Comparison of ENCODE assay signal across 16 cellular contexts in genomic region chr10:73017955-73018480, GRCh38.
DNase-seq lines count a peak whose midpoint lies in the region; ATAC-seq and TF ChIP-seq lines count a peak whose summit lies in the region.
"Had no signal": no experiment of that assay in that cellular context is flagged by ENCODE, and none has a peak within 500 bp of the region (broad histone marks: within the 10 kb centered on the region; RNA-seq: fewer than 3 reads in every experiment).

No MANE protein-coding gene starts in this region.

- H3K4me3 Mint-ChIP-seq in WTC11: no peak overlapping the region
- H3K4me3 Mint-ChIP-seq in activated CD4-positive, alpha-beta T cell treated with anti-CD3 and anti-CD28 coated beads, Interleukin-2, amount 10 ng/mL, durations not matched to agents 24 days and 14 days: no peak overlapping the region
- no peak overlapping the region for H3K4me3 Mint-ChIP-seq in activated T-helper 2 cell treated with anti-CD3 and anti-CD28 coated beads, Interferon-gamma antibody, Interleukin-2, Interleukin-4, amounts not matched to agents 10 μg/mL and 5 μg/mL and 100 μg/mL, durations not matched to agents 14 hours and 24 hours and 36 hours (ENCODE audit: low read depth)
- H3K4me3 Mint-ChIP-seq: activated naive CD4-positive, alpha-beta T cell treated with anti-CD3 and anti-CD28 coated beads, Interleukin-2, amount 50 U/mL, for 24 hours; naive B cell had no signal

- WGBS in heart right ventricle, 2 donors: 62 to 66% methylated on average over 2 of the region's 2 CpGs

- no peak overlapping the region for H3K27ac Mint-ChIP-seq in WTC11
- H3K27ac Mint-ChIP-seq in activated CD4-positive, alpha-beta T cell treated with anti-CD3 and anti-CD28 coated beads, Interleukin-2, amount 10 ng/mL, durations not matched to agents 24 days and 14 days: no peak overlapping the region
- H3K27ac Mint-ChIP-seq in activated T-helper 2 cell treated with anti-CD3 and anti-CD28 coated beads, Interferon-gamma antibody, Interleukin-2, Interleukin-4, amounts not matched to agents 10 μg/mL and 5 μg/mL and 100 μg/mL, durations not matched to agents 14 hours and 24 hours and 36 hours: no peak overlapping the region
- H3K27ac Mint-ChIP-seq: activated naive CD4-positive, alpha-beta T cell treated with anti-CD3 and anti-CD28 coated beads, Interleukin-2, amount 50 U/mL, for 24 hours had no signal

- POLR2A ChIA-PET in WTC11 (lab: Charles Lee): no interaction called here

- peak overlapping the region; percentile 41 for H3K4me2 ChIP-seq in BLaER1
- H3K4me2 ChIP-seq in osteoblast (ENCODE audit: insufficient read depth, low read length): no peak overlapping the region

- peaks cover 30% of the 10 kb centered on the region for H3K4me1 ChIP-seq in BLaER1
- H3K4me1 ChIP-seq in heart right ventricle: peaks cover 7 to 46% (median 38%) of the 10 kb centered on the region in 9 donors
- no peaks in the 10 kb centered on the region for H3K4me1 ChIP-seq in osteoblast (ENCODE audit: insufficient read depth, low read length)

- H3K36me3 Mint-ChIP-seq in WTC11: peaks cover 52% of the 10 kb centered on the region
- H3K36me3 Mint-ChIP-seq in activated CD4-positive, alpha-beta T cell treated with anti-CD3 and anti-CD28 coated beads, Interleukin-2, amount 10 ng/mL, durations not matched to agents 24 days and 14 days (ENCODE audit: low read depth): peaks cover 65% of the 10 kb centered on the region
- H3K36me3 Mint-ChIP-seq in activated T-helper 2 cell treated with anti-CD3 and anti-CD28 coated beads, Interferon-gamma antibody, Interleukin-2, Interleukin-4, amounts not matched to agents 10 μg/mL and 5 μg/mL and 100 μg/mL, durations not matched to agents 14 hours and 24 hours and 36 hours (ENCODE audit: low read depth): peaks cover 72% of the 10 kb centered on the region

- H3K27me3 Mint-ChIP-seq in WTC11 (ENCODE audit: low read depth): no peaks in the 10 kb centered on the region
- no peaks in the 10 kb centered on the region for H3K27me3 Mint-ChIP-seq in activated CD4-positive, alpha-beta T cell treated with anti-CD3 and anti-CD28 coated beads, Interleukin-2, amount 10 ng/mL, durations not matched to agents 24 days and 14 days
- no peaks in the 10 kb centered on the region for H3K27me3 Mint-ChIP-seq in activated T-helper 2 cell treated with anti-CD3 and anti-CD28 coated beads, Interferon-gamma antibody, Interleukin-2, Interleukin-4, amounts not matched to agents 10 μg/mL and 5 μg/mL and 100 μg/mL, durations not matched to agents 14 hours and 24 hours and 36 hours (ENCODE audit: low read depth)
- H3K27me3 Mint-ChIP-seq: activated naive CD4-positive, alpha-beta T cell treated with anti-CD3 and anti-CD28 coated beads, Interleukin-2, amount 50 U/mL, for 24 hours; naive B cell had no signal

- H3K4me1 Mint-ChIP-seq in WTC11: peaks cover 12% of the 10 kb centered on the region
- H3K4me1 Mint-ChIP-seq in activated CD4-positive, alpha-beta T cell treated with anti-CD3 and anti-CD28 coated beads, Interleukin-2, amount 10 ng/mL, durations not matched to agents 24 days and 14 days: peaks cover 25% of the 10 kb centered on the region
- H3K4me1 Mint-ChIP-seq in activated T-helper 2 cell treated with anti-CD3 and anti-CD28 coated beads, Interferon-gamma antibody, Interleukin-2, Interleukin-4, amounts not matched to agents 10 μg/mL and 5 μg/mL and 100 μg/mL, durations not matched to agents 14 hours and 24 hours and 36 hours (ENCODE audit: low read depth): peaks cover 28% of the 10 kb centered on the region

- no peak overlapping the region for H3K9ac ChIP-seq in BLaER1

- DNase-seq in WTC11 (ENCODE audit: low spot score) (no peak), heart right ventricle (peak; percentile 23 to 31), osteoblast (ENCODE audit: insufficient read length, low spot score, missing footprints) (peak; percentile 15), kidney tubule cell (ENCODE audit: low spot score) (no peak)
- DNase-seq in activated CD4-positive, alpha-beta T cell treated with anti-CD3 and anti-CD28 coated beads, Interleukin-2, amount 10 ng/mL, durations not matched to agents 24 days and 14 days: no peak
- no peak for DNase-seq in activated T-helper 2 cell treated with anti-CD3 and anti-CD28 coated beads, Interferon-gamma antibody, Interleukin-2, Interleukin-4, amounts not matched to agents 10 μg/mL and 5 μg/mL and 100 μg/mL, durations not matched to agents 14 hours and 24 hours and 36 hours (ENCODE audit: low spot score)
- DNase-seq: activated CD4-positive, CD25-positive, alpha-beta regulatory T cell treated with anti-CD3 and anti-CD28 coated beads, Interleukin-2, amount 50 U/mL, for 72 hours; central memory CD4-positive, alpha-beta T cell; MG63; naive B cell; NCI-H2081 treated with DMSO at 0.1 percent for 48 hours; NCI-H774; stimulated activated CD4-positive, alpha-beta T cell treated with anti-CD3 and anti-CD28 coated beads, Interleukin-2, amount 100 ng/mL, for 24 hours had no signal

- H3K9me3 ChIP-seq in BLaER1: no peaks in the 10 kb centered on the region
- peaks cover 0 to 4% (median 0%) of the 10 kb centered on the region in 11 donors for H3K9me3 ChIP-seq in heart right ventricle
- H3K9me3 ChIP-seq in osteoblast (ENCODE audit: low read depth, low read length): no peaks in the 10 kb centered on the region
- H3K9me3 ChIP-seq: MG63 had no signal

- H3K9me3 Mint-ChIP-seq in WTC11: no peaks in the 10 kb centered on the region
- no peaks in the 10 kb centered on the region for H3K9me3 Mint-ChIP-seq in activated CD4-positive, alpha-beta T cell treated with anti-CD3 and anti-CD28 coated beads, Interleukin-2, amount 10 ng/mL, durations not matched to agents 24 days and 14 days
- H3K9me3 Mint-ChIP-seq in activated T-helper 2 cell treated with anti-CD3 and anti-CD28 coated beads, Interferon-gamma antibody, Interleukin-2, Interleukin-4, amounts not matched to agents 10 μg/mL and 5 μg/mL and 100 μg/mL, durations not matched to agents 14 hours and 24 hours and 36 hours: no peaks in the 10 kb centered on the region
- H3K9me3 Mint-ChIP-seq: activated naive CD4-positive, alpha-beta T cell treated with anti-CD3 and anti-CD28 coated beads, Interleukin-2, amount 50 U/mL, for 24 hours; naive B cell had no signal

- H3K4me3 ChIP-seq in BLaER1: no peak overlapping the region
- no peak overlapping the region for H3K4me3 ChIP-seq in heart right ventricle
- H3K4me3 ChIP-seq in osteoblast (ENCODE audit: insufficient read depth, low read length): no peak overlapping the region
- H3K4me3 ChIP-seq: MG63 had no signal

- H3K36me3 ChIP-seq in BLaER1 (peaks cover 87% of the 10 kb centered on the region), heart right ventricle (peaks cover 0 to 91% (median 21%) of the 10 kb centered on the region in 9 donors), osteoblast (ENCODE audit: insufficient read depth, low read length) (peaks cover 23% of the 10 kb centered on the region)

- H2AFZ ChIP-seq in osteoblast (ENCODE audit: low read length): no peak overlapping the region

- H3K27me3 ChIP-seq in BLaER1: no peaks in the 10 kb centered on the region
- no peaks in the 10 kb centered on the region for H3K27me3 ChIP-seq in heart right ventricle
- no peaks in the 10 kb centered on the region for H3K27me3 ChIP-seq in osteoblast (ENCODE audit: insufficient read depth, low read length)
- H3K27me3 ChIP-seq: MG63 had no signal

- intact Hi-C loops in heart right ventricle (cut with DNase I): no loop called here
- intact Hi-C loops in activated CD4-positive, alpha-beta T cell treated with anti-CD3 and anti-CD28 coated beads, Interleukin-2, amount 10 ng/mL, durations not matched to agents 24 days and 14 days (cut with micrococcal nuclease): no loop called here
- intact Hi-C loops in activated T-helper 2 cell treated with anti-CD3 and anti-CD28 coated beads, Interferon-gamma antibody, Interleukin-2, Interleukin-4, amounts not matched to agents 10 μg/mL and 5 μg/mL and 100 μg/mL, durations not matched to agents 14 hours and 24 hours and 36 hours (cut with micrococcal nuclease): no loop called here

- H4K20me1 ChIP-seq in BLaER1: peaks cover 34% of the 10 kb centered on the region
- H4K20me1 ChIP-seq in osteoblast (ENCODE audit: insufficient read depth, low read length): peaks cover 9% of the 10 kb centered on the region

- TF ChIP-seq CTCF in WTC11 (IDR thresholded peaks at IDR 0.05): no peak
- TF ChIP-seq CTCF in heart right ventricle (IDR thresholded peaks at IDR 0.05): no peak
- TF ChIP-seq CTCF in osteoblast (IDR thresholded peaks at IDR 0.05; ENCODE audit: extremely low read depth, low read depth, low read length): no peak

- H3K27ac ChIP-seq in BLaER1 (peak overlapping the region; percentile 13), heart right ventricle (peak overlapping the region in 5 of 10 donors; percentile 6 to 51 (median 22)), osteoblast (ENCODE audit: low read depth, low read length) (no peak overlapping the region)

- CTCF ChIA-PET in WTC11 (lab: Charles Lee): interaction anchor here (1.0 to 2.6 kb wide), 3 partner anchors 43 to 654 kb away, joined by 3 to 7 read pairs (median 5); no protein-coding TSS in a partner anchor

- peak; percentile 34 for ATAC-seq in WTC11
- peak in 7 of 8 donors; percentile 70 to 83 (median 77) for ATAC-seq in heart right ventricle
- ATAC-seq in HG03571 (IDR thresholded peaks at IDR 0.05; ENCODE audit: unreplicated experiment): no peak

- peaks cover 6% of the 10 kb centered on the region for H3K79me2 ChIP-seq in osteoblast (ENCODE audit: insufficient read depth, low read length)

TF ChIP-seq in WTC11, 78 proteins besides CTCF, POLR2A, EP300 and RAD21:
- no peak for TF ChIP-seq CREM (CRISPR knock-in tag; IDR thresholded peaks at IDR 0.05)
- no peak for TF ChIP-seq ATF1 (CRISPR knock-in tag; IDR thresholded peaks at IDR 0.05)
- no peak for TF ChIP-seq USF1 (CRISPR knock-in tag; IDR thresholded peaks at IDR 0.05)
TF ChIP-seq in WTC11: peak in this region for 0.

Comparison
In these comparisons a context has a peak if more than half of its experiments do, and no peak if none do; other contexts are left out.
1. DNase-seq: peak in heart right ventricle (2 of 2) and osteoblast (single experiment); none in WTC11 (single experiment), kidney tubule cell (single experiment), activated CD4-positive, alpha-beta T cell treated with anti-CD3 and anti-CD28 coated beads, Interleukin-2, amount 10 ng/mL, durations not matched to agents 24 days and 14 days (single experiment) and activated T-helper 2 cell treated with anti-CD3 and anti-CD28 coated beads, Interferon-gamma antibody, Interleukin-2, Interleukin-4, amounts not matched to agents 10 μg/mL and 5 μg/mL and 100 μg/mL, durations not matched to agents 14 hours and 24 hours and 36 hours (single experiment).